Comparison of ENCODE assay signal across 8 cellular contexts in genomic region chr7:155804897-155805825, GRCh38. TPM values are rescaled to one million over a fixed set of nuclear protein-coding genes. Genes with fewer than 3 reads are reported as not detected.
DNase-seq lines count a peak whose midpoint lies in the region; ATAC-seq lines count a peak whose summit lies in the region.

No MANE protein-coding gene starts in this region.

- H3K27me3 ChIP-seq in CD8-positive, alpha-beta memory T cell (ENCODE audit: insufficient read depth, low read length, poor library complexity, severe bottlenecking): peaks cover 8% of the 10 kb centered on the region
- peaks cover 2 to 12% of the 10 kb centered on the region in 2 donors for H3K27me3 ChIP-seq in mucosa of rectum (ENCODE audit: control insufficient read depth in 2 of 2, insufficient read depth in 2 of 2, low read length in 2 of 2)

- H3K4me3 ChIP-seq in CD8-positive, alpha-beta memory T cell (ENCODE audit: low read length): no peak overlapping the region
- peak overlapping the region; percentile 57 to 59 for H3K4me3 ChIP-seq in mucosa of rectum (ENCODE audit: low read length in 2 of 2)

- peaks cover 7 to 34% (median 12%) of the 10 kb centered on the region in 3 donors for H3K4me1 Mint-ChIP-seq in CD8-positive, alpha-beta memory T cell
- peaks cover 28% of the 10 kb centered on the region for H3K4me1 Mint-ChIP-seq in activated CD8-positive, alpha-beta T cell treated with anti-CD3 and anti-CD28 coated beads, Interleukin-2, amount 10 ng/mL, durations not matched to agents 7 days and 5 days (ENCODE audit: low read depth)
- peaks cover 3 to 14% of the 10 kb centered on the region in 2 donors for H3K4me1 Mint-ChIP-seq in effector memory CD8-positive, alpha-beta T cell (ENCODE audit: low read depth in 2 of 2)

- POLR2A ChIA-PET in CD8-positive, alpha-beta memory T cell (lab: Charles Lee): no interaction called here
- POLR2A ChIA-PET in activated CD8-positive, alpha-beta T cell treated with anti-CD3 and anti-CD28 coated beads, Interleukin-2, amount 10 ng/mL, durations not matched to agents 7 days and 5 days (lab: Charles Lee): no interaction called here

- ATAC-seq in GM21526 (IDR thresholded peaks at IDR 0.05; ENCODE audit: low FRiP score, unreplicated experiment) (peak; percentile 54), GM21447 (IDR thresholded peaks at IDR 0.05; ENCODE audit: unreplicated experiment) (no peak)
- ATAC-seq in activated CD8-positive, alpha-beta T cell treated with anti-CD3 and anti-CD28 coated beads, Interleukin-2, amount 10 ng/mL, durations not matched to agents 7 days and 5 days: peak; percentile 75
- ATAC-seq in effector memory CD8-positive, alpha-beta T cell (replicated peaks): peak; percentile 77

- CTCF ChIA-PET in CD8-positive, alpha-beta memory T cell (lab: Charles Lee): no interaction called here
- CTCF ChIA-PET in activated CD8-positive, alpha-beta T cell treated with anti-CD3 and anti-CD28 coated beads, Interleukin-2, amount 10 ng/mL, durations not matched to agents 7 days and 5 days (lab: Charles Lee): no interaction called here

- peak in 2 of 5 donors; percentile 36 to 39 for DNase-seq in CD8-positive, alpha-beta memory T cell
- DNase-seq in NCI-H1105 (lab: John Stamatoyannopoulos, UW): peak; percentile 69
- peak; percentile 63 for DNase-seq in activated CD8-positive, alpha-beta T cell treated with anti-CD3 and anti-CD28 coated beads, Interleukin-2, amount 10 ng/mL, durations not matched to agents 7 days and 5 days
- peak in 2 of 3 experiments; percentile 48 to 54 for DNase-seq in effector memory CD8-positive, alpha-beta T cell
- DNase-seq in stimulated activated naive CD4-positive, alpha-beta T cell treated with Interleukin-2 at 50 U/mL for 16 hours (lab: John Stamatoyannopoulos, UW): peak; percentile 24

- no peaks in the 10 kb centered on the region for H3K9me3 ChIP-seq in CD8-positive, alpha-beta memory T cell (ENCODE audit: low read length)
- no peaks in the 10 kb centered on the region for H3K9me3 ChIP-seq in mucosa of rectum (ENCODE audit: control insufficient read depth in 2 of 2, low read length in 2 of 2)

- no peak overlapping the region for H3K27ac ChIP-seq in CD8-positive, alpha-beta memory T cell (ENCODE audit: low read depth, low read length)
- H3K27ac ChIP-seq in mucosa of rectum (ENCODE audit: low read depth in 2 of 2, low read length in 2 of 2): no peak overlapping the region

- no peaks in the 10 kb centered on the region for H3K36me3 Mint-ChIP-seq in CD8-positive, alpha-beta memory T cell
- H3K36me3 Mint-ChIP-seq in activated CD8-positive, alpha-beta T cell treated with anti-CD3 and anti-CD28 coated beads, Interleukin-2, amount 10 ng/mL, durations not matched to agents 7 days and 5 days (ENCODE audit: low read depth): no peaks in the 10 kb centered on the region
- peaks cover 3% of the 10 kb centered on the region for H3K36me3 Mint-ChIP-seq in effector memory CD8-positive, alpha-beta T cell (ENCODE audit: insufficient read depth)

- no peak overlapping the region for H3K27ac Mint-ChIP-seq in CD8-positive, alpha-beta memory T cell
- no peak overlapping the region for H3K27ac Mint-ChIP-seq in activated CD8-positive, alpha-beta T cell treated with anti-CD3 and anti-CD28 coated beads, Interleukin-2, amount 10 ng/mL, durations not matched to agents 7 days and 5 days
- H3K27ac Mint-ChIP-seq in effector memory CD8-positive, alpha-beta T cell: no peak overlapping the region

- H3K9ac ChIP-seq in mucosa of rectum (ENCODE audit: low read depth in 1 of 2, low read length in 2 of 2): peak overlapping the region in 1 of 2 donors; percentile 33

- H3K27me3 Mint-ChIP-seq in CD8-positive, alpha-beta memory T cell: peaks cover 32 to 65% of the 10 kb centered on the region in 2 donors
- H3K27me3 Mint-ChIP-seq in activated CD8-positive, alpha-beta T cell treated with anti-CD3 and anti-CD28 coated beads, Interleukin-2, amount 10 ng/mL, durations not matched to agents 7 days and 5 days (ENCODE audit: low read depth): peaks cover 60% of the 10 kb centered on the region
- H3K27me3 Mint-ChIP-seq in effector memory CD8-positive, alpha-beta T cell: peaks cover 50 to 67% of the 10 kb centered on the region in 2 donors

- H3K4me1 ChIP-seq in CD8-positive, alpha-beta memory T cell (ENCODE audit: insufficient read depth, low read length): no peaks in the 10 kb centered on the region
- H3K4me1 ChIP-seq in mucosa of rectum (ENCODE audit: control insufficient read depth in 2 of 2, insufficient read depth in 2 of 2, low read length in 2 of 2): peaks cover 19 to 20% of the 10 kb centered on the region in 2 donors

- peaks cover 0 to 2% (median 0%) of the 10 kb centered on the region in 5 donors for H3K9me3 Mint-ChIP-seq in CD8-positive, alpha-beta memory T cell
- no peaks in the 10 kb centered on the region for H3K9me3 Mint-ChIP-seq in activated CD8-positive, alpha-beta T cell treated with anti-CD3 and anti-CD28 coated beads, Interleukin-2, amount 10 ng/mL, durations not matched to agents 7 days and 5 days (ENCODE audit: insufficient read depth)
- H3K9me3 Mint-ChIP-seq in effector memory CD8-positive, alpha-beta T cell: no peaks in the 10 kb centered on the region

- peak overlapping the region in 6 of 7 donors; percentile 61 to 85 (median 74) for H3K4me3 Mint-ChIP-seq in CD8-positive, alpha-beta memory T cell
- peak overlapping the region; percentile 13 for H3K4me3 Mint-ChIP-seq in activated CD8-positive, alpha-beta T cell treated with anti-CD3 and anti-CD28 coated beads, Interleukin-2, amount 10 ng/mL, durations not matched to agents 7 days and 5 days
- peak overlapping the region; percentile 31 to 59 for H3K4me3 Mint-ChIP-seq in effector memory CD8-positive, alpha-beta T cell

- H3K36me3 ChIP-seq in CD8-positive, alpha-beta memory T cell (ENCODE audit: insufficient read depth, low read length): no peaks in the 10 kb centered on the region
- no peaks in the 10 kb centered on the region for H3K36me3 ChIP-seq in mucosa of rectum (ENCODE audit: control insufficient read depth in 2 of 2, insufficient read depth in 2 of 2, low read length in 2 of 2)

RNA-seq across cellular contexts. Expression of gene SHH, which starts 7.1 kb away (rescaled TPM):
- total RNA-seq in CD8-positive, alpha-beta memory T cell: not detected
- not detected for polyA plus RNA-seq in CD8-positive, alpha-beta memory T cell
- under 1 TPM in 1 of 2 experiments, not detected in 1; 0.08 TPM for total RNA-seq in activated CD8-positive, alpha-beta T cell treated with anti-CD3 and anti-CD28 coated beads, Interleukin-2, amount 10 ng/mL, durations not matched to agents 7 days and 5 days

Comparison
In these comparisons a context has a peak if more than half of its experiments do, and no peak if none do; other contexts are left out.
1. H3K4me3 Mint-ChIP-seq: peak in every context shown above with its lines; median percentile 74 in CD8-positive, alpha-beta memory T cell; 45 in effector memory CD8-positive, alpha-beta T cell; 13 in activated CD8-positive, alpha-beta T cell treated with anti-CD3 and anti-CD28 coated beads, Interleukin-2, amount 10 ng/mL, durations not matched to agents 7 days and 5 days.